ENCODE assay signal across 1 cellular context in the genomic region with DNA sequence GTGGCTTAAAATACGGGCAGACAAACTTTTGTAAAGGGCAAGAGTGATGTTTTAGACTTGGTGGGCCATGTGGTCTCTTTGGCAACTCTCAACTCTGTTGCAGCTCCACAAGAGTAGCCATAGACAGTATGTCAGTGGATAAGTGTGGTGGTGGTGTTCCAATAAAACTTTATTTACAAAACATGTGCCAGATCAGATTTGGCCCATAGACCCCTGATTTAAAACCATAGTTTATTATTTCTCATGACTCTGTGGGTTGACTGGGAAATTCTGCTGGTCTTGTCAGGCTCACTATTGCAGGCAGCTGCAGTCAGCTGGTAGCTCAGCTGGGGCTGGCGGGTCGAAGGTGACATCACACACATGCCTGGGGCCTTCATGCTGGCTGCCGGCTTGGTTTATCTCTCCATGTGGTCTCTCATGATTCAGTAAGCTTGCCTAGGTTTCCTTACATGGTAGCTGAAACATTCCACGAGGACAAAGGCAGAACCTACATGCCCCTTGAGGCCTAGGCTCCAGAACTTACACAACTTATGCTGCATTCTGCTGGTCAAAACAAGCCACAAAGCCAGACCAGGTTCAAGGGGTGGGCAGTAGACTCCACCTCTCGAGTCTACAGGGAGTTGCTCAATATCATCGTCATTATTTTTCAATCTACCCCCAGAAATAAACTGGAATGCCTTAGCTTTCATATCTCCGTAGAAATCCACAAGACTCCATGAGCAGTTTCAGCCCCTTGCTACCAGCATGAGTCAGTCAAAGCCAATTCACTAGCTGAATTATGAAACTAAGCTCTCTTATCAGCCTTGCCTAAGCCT.
A peak's percentile ranks its signal among the peaks of the same experiment; 100 is the strongest.
TF ChIP-seq lines count a peak whose summit lies in the region.

No MANE protein-coding gene starts in this region.

TF ChIP-seq in Ishikawa, 13 proteins besides CTCF, POLR2A, EP300 and RAD21:
- TF ChIP-seq, protein P1, sequence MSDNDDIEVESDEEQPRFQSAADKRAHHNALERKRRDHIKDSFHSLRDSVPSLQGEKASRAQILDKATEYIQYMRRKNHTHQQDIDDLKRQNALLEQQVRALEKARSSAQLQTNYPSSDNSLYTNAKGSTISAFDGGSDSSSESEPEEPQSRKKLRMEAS (IDR thresholded peaks at IDR 0.05): peak; percentile 41; the same call in 1 of the 2 replicates
- TF ChIP-seq EGR1 (IDR thresholded peaks at IDR 0.05) (no peak), TCF12 (IDR thresholded peaks at IDR 0.05; ENCODE audit: low read depth) (no peak), CREB1 (IDR thresholded peaks at IDR 0.05; ENCODE audit: low read depth) (no peak), CEBPB (IDR thresholded peaks at IDR 0.05) (peak; percentile 39), TEAD4 (IDR thresholded peaks at IDR 0.05) (peak; percentile 52; the same call in 1 of the 2 replicates), FOXM1 (IDR thresholded peaks at IDR 0.05; ENCODE audit: borderline replicate concordance, low read depth) (no peak)
